Comparison of ENCODE assay signal across 21 cellular contexts in genomic region chr3:45187597-45188210, GRCh38. TPM values are rescaled to one million over a fixed set of nuclear protein-coding genes. Genes with fewer than 3 reads are reported as not detected.
DNase-seq lines count a peak whose midpoint lies in the region; ATAC-seq and TF ChIP-seq lines count a peak whose summit lies in the region.
"Had no signal": no experiment of that assay in that cellular context is flagged by ENCODE, and none has a peak within 500 bp of the region (broad histone marks: within the 10 kb centered on the region; RNA-seq: fewer than 3 reads in every experiment).

No MANE protein-coding gene starts in this region.

- H3K27ac ChIP-seq in brain microvascular endothelial cell, result no peak overlapping the region
- H3K27ac ChIP-seq: 22Rv1, parathyroid adenoma, SK-N-MC had no signal

- peaks cover 2% of the 10 kb centered on the region for H3K27me3 Mint-ChIP-seq in activated CD8-positive, alpha-beta T cell treated with anti-CD3 and anti-CD28 coated beads for 36 hours
- no peaks in the 10 kb centered on the region for H3K27me3 Mint-ChIP-seq in mesothelial cell of epicardium (ENCODE audit: low read depth)

- peaks cover 11% of the 10 kb centered on the region for H3K4me1 Mint-ChIP-seq in activated CD8-positive, alpha-beta T cell treated with anti-CD3 and anti-CD28 coated beads for 36 hours (ENCODE audit: low read depth)
- H3K4me1 Mint-ChIP-seq in mesothelial cell of epicardium, result peaks cover 41% of the 10 kb centered on the region
- H3K4me1 Mint-ChIP-seq: naive B cell had no signal

- H3K4me3 Mint-ChIP-seq in activated CD8-positive, alpha-beta T cell treated with anti-CD3 and anti-CD28 coated beads for 36 hours, result no peak overlapping the region
- no peak overlapping the region for H3K4me3 Mint-ChIP-seq in mesothelial cell of epicardium
- H3K4me3 Mint-ChIP-seq: activated T-helper 1 cell treated with anti-CD3 and anti-CD28 coated beads, Interleukin-12 subunit alpha, Interleukin-12 subunit beta, Interleukin-2, Interleukin-4 antibody, amounts not matched to agents 30 ng/mL and 10 ng/mL and 1 ng/mL, durations not matched to agents 14 hours and 24 hours and 36 hours; naive B cell had no signal

- no peaks in the 10 kb centered on the region for H3K36me3 ChIP-seq in brain microvascular endothelial cell (replicated peaks)

- POLR2A ChIA-PET in activated CD8-positive, alpha-beta T cell treated with anti-CD3 and anti-CD28 coated beads for 36 hours (lab: Charles Lee), result no interaction called here

- no peak overlapping the region for H3K27ac Mint-ChIP-seq in activated CD8-positive, alpha-beta T cell treated with anti-CD3 and anti-CD28 coated beads for 36 hours
- peak overlapping the region; percentile 18 for H3K27ac Mint-ChIP-seq in mesothelial cell of epicardium
- H3K27ac Mint-ChIP-seq: activated T-helper 1 cell treated with anti-CD3 and anti-CD28 coated beads, Interleukin-12 subunit alpha, Interleukin-12 subunit beta, Interleukin-2, Interleukin-4 antibody, amounts not matched to agents 30 ng/mL and 10 ng/mL and 1 ng/mL, durations not matched to agents 14 hours and 24 hours and 36 hours had no signal

- CTCF ChIA-PET in activated CD8-positive, alpha-beta T cell treated with anti-CD3 and anti-CD28 coated beads for 36 hours (lab: Charles Lee), result interaction anchor here (0.6 to 4.1 kb wide), 2 partner anchors 23 to 147 kb away, joined by 3 to 16 read pairs; no protein-coding TSS in a partner anchor

- no peak overlapping the region for H3K4me3 ChIP-seq in brain microvascular endothelial cell (ENCODE audit: low read depth, low read length)
- H3K4me3 ChIP-seq: lung, SK-N-MC had no signal

- peak; percentile 10 for DNase-seq in DMS 273 (lab: John Stamatoyannopoulos, UW; ENCODE audit: unreplicated experiment)
- DNase-seq in DMS 273 treated with DMSO at 0.1 percent for 48 hours (lab: John Stamatoyannopoulos, UW), result no peak
- peak; percentile 37 for DNase-seq in activated CD8-positive, alpha-beta T cell treated with anti-CD3 and anti-CD28 coated beads for 36 hours
- no peak for DNase-seq in mesothelial cell of epicardium (ENCODE audit: low spot score in 2 of 2, unreplicated experiment in 2 of 2)
- no peak for DNase-seq in NCI-H187 treated with DMSO at 0.1 percent for 48 hours (lab: John Stamatoyannopoulos, UW)
- no peak for DNase-seq in KG1 (lab: John Stamatoyannopoulos, UW)
- DNase-seq in brain microvascular endothelial cell, result no peak
- DNase-seq: cerebellar nuclear complex; effector memory CD4-positive, alpha-beta T cell; head of caudate nucleus; Kasumi-1; naive B cell; NCI-H1417; NCI-H526 treated with DMSO at 0.1 percent for 48 hours; stimulated activated CD4-positive, alpha-beta T cell treated with anti-CD3 and anti-CD28 coated beads, Interleukin-2, amount 100 ng/mL, for 48 hours had no signal

- no peaks in the 10 kb centered on the region for H3K9me3 Mint-ChIP-seq in activated CD8-positive, alpha-beta T cell treated with anti-CD3 and anti-CD28 coated beads for 36 hours
- H3K9me3 Mint-ChIP-seq in mesothelial cell of epicardium, result no peaks in the 10 kb centered on the region
- H3K9me3 Mint-ChIP-seq: activated T-helper 1 cell treated with anti-CD3 and anti-CD28 coated beads, Interleukin-12 subunit alpha, Interleukin-12 subunit beta, Interleukin-2, Interleukin-4 antibody, amounts not matched to agents 30 ng/mL and 10 ng/mL and 1 ng/mL, durations not matched to agents 14 hours and 24 hours and 36 hours; naive B cell had no signal

- no peaks in the 10 kb centered on the region for H3K36me3 Mint-ChIP-seq in activated CD8-positive, alpha-beta T cell treated with anti-CD3 and anti-CD28 coated beads for 36 hours (ENCODE audit: low read depth)
- no peaks in the 10 kb centered on the region for H3K36me3 Mint-ChIP-seq in mesothelial cell of epicardium
- H3K36me3 Mint-ChIP-seq: naive B cell had no signal

- ATAC-seq in GM18520 (IDR thresholded peaks at IDR 0.05; ENCODE audit: unreplicated experiment), result peak; percentile 43
- peak; percentile 83 for ATAC-seq in activated CD8-positive, alpha-beta T cell treated with anti-CD3 and anti-CD28 coated beads for 36 hours

- intact Hi-C loops in activated CD8-positive, alpha-beta T cell treated with anti-CD3 and anti-CD28 coated beads for 36 hours (cut with micrococcal nuclease), result no loop called here

- H3K27me3 ChIP-seq in brain microvascular endothelial cell (replicated peaks), result no peaks in the 10 kb centered on the region

- TF ChIP-seq CTCF in activated CD8-positive, alpha-beta T cell treated with anti-CD3 and anti-CD28 coated beads for 36 hours (IDR thresholded peaks at IDR 0.05), result no peak
- TF ChIP-seq CTCF in mesothelial cell of epicardium (IDR thresholded peaks at IDR 0.05; ENCODE audit: unreplicated experiment) (no peak), brain microvascular endothelial cell (IDR thresholded peaks at IDR 0.05; ENCODE audit: low read depth, low read length, missing control alignments) (no peak)

- in situ Hi-C loops in brain microvascular endothelial cell (cut with HindIII; ENCODE audit: low pct_ligation_motif_present, low sequenced_read_pairs), result no loop called here

RNA-seq across cellular contexts. Expression of gene TMEM158, which starts 38.4 kb away (rescaled TPM):
- total RNA-seq in activated CD8-positive, alpha-beta T cell treated with anti-CD3 and anti-CD28 coated beads for 36 hours, result not detected
- total RNA-seq in mesothelial cell of epicardium, result 3.6 to 5.1 TPM (median 4.3 TPM) in 3 replicates

RNA-seq across cellular contexts. Expression of gene CDCP1, which starts 41.5 kb away (rescaled TPM):
- under 1 TPM; 0.32 to 0.36 TPM for total RNA-seq in activated CD8-positive, alpha-beta T cell treated with anti-CD3 and anti-CD28 coated beads for 36 hours
- total RNA-seq in mesothelial cell of epicardium, result 1.3 to 1.4 TPM (median 1.3 TPM) in 3 replicates

Comparison
In these comparisons a context has a peak if more than half of its experiments do, and no peak if none do; other contexts are left out.
1. DNase-seq: peak in DMS 273 (single experiment) and activated CD8-positive, alpha-beta T cell treated with anti-CD3 and anti-CD28 coated beads for 36 hours (single experiment); none in DMS 273 treated with DMSO at 0.1 percent for 48 hours (single experiment), mesothelial cell of epicardium (0 of 2), NCI-H187 treated with DMSO at 0.1 percent for 48 hours (single experiment), KG1 (single experiment) and brain microvascular endothelial cell (single experiment).